ENCODE assay signal across 21 cellular contexts in the genomic region with DNA sequence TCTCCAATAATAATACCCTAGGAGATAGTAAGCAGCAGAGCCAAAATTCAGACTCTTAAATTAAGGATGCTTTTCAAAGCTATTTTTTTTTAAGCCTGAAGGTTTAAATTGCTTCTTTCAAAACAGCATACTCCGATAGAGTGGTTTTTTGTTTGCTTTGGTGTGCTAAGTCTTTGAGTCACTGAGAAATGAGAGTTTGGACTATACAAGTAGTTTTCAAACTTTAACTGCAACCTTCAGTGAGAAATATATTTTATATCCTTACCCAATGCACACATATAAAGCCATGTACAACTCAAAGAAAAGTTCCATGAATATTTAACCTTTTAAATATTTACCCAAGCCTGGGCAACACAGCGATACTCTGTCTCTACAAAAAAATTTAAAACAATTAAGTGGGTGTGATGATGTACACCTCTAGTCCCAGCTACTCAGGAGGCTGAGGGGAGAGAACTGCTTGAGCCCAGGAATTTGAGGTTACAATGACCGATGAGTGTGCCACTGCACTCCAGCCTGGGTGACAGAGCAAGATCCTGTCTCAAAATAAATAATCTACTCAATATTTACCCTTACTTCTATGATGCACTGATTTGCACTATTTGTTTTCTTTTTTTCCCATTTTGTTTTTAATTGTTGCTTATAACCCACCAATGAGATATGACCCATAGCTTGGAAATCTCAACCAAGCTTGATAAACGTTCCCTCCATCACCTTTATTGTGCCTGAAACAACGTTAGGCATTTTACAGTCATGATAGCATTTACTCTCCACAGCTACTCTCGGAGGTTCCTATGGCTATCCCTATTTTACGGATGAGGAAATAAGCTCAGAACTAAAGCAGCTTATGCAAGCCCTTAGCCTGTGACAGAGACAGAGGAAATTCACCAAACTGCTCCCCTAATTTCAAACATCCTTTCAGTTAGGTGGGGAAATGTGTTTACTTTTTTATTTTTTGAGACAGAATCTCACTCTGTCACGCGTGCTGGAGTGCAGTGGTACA. TPM values are rescaled to one million over a fixed set of nuclear protein-coding genes. Genes with fewer than 3 reads are reported as not detected.
A peak's percentile ranks its signal among the peaks of the same experiment; 100 is the strongest.
DNase-seq lines count a peak whose midpoint lies in the region; ATAC-seq, FAIRE-seq and TF ChIP-seq lines count a peak whose summit lies in the region.
"Had no signal": no experiment of that assay in that cellular context is flagged by ENCODE, and none has a peak within 500 bp of the region (broad histone marks: within the 10 kb centered on the region; RNA-seq: fewer than 3 reads in every experiment).

No MANE protein-coding gene starts in this region.

- H3K4me3 ChIP-seq in WERI-Rb-1 (ENCODE audit: low read depth, low read length) (no peak overlapping the region), HepG2 (replicated peaks in 1 of 3; ENCODE audit: insufficient read depth in 1 of 3, low read depth in 2 of 3, low read length in 3 of 3) (no peak overlapping the region; a peak in 1 of 6 replicates)

- H3K27ac Mint-ChIP-seq in Calu3 (ENCODE audit: unreplicated experiment): peak overlapping the region; percentile 59
- H3K27ac Mint-ChIP-seq: activated CD4-positive, alpha-beta T cell treated with anti-CD3 and anti-CD28 coated beads for 36 hours had no signal

- H3K4me2 ChIP-seq in HepG2 (ENCODE audit: low read depth, low read length): peak overlapping the region; percentile 24

- H3K9me3 ChIP-seq in WERI-Rb-1 (ENCODE audit: severe bottlenecking) (no peaks in the 10 kb centered on the region), HepG2 (ENCODE audit: low read length) (no peaks in the 10 kb centered on the region)

- no peak overlapping the region for H3K9ac ChIP-seq in HepG2 (ENCODE audit: insufficient read depth, low read depth, low read length)

- in situ Hi-C loops in HepG2 (cut with HindIII; ENCODE audit: extremely low pct_ligation_motif_present, low pct_unique_long_range_greater_than_20kb): no loop called here

- H3K27me3 Mint-ChIP-seq in Calu3 (ENCODE audit: unreplicated experiment): no peaks in the 10 kb centered on the region
- H3K27me3 Mint-ChIP-seq: activated CD4-positive, alpha-beta T cell treated with anti-CD3 and anti-CD28 coated beads for 36 hours had no signal

- no peak for TF ChIP-seq POLR2A in HepG2 (IDR thresholded peaks at IDR 0.05; ENCODE audit: insufficient read depth in 1 of 2, low read depth in 2 of 2, low read length in 2 of 2)

- TF ChIP-seq EP300 in HepG2 (IDR thresholded peaks at IDR 0.05; ENCODE audit: low read depth in 2 of 2, low read length in 2 of 2) (0 out of 4 replicates have a peak, but pooled peaks of 1 of the 2 experiments have one; percentile 3), HepG2 (CRISPR knock-in tag; IDR thresholded peaks at IDR 0.05; ENCODE audit: borderline replicate concordance) (no peak)

- H4K20me1 ChIP-seq in HepG2 (ENCODE audit: insufficient read depth, low read length): peaks cover 11% of the 10 kb centered on the region; the same call in 1 of the 2 replicates

- H3K4me3 Mint-ChIP-seq in Calu3 (ENCODE audit: low read depth, unreplicated experiment): peak overlapping the region; percentile 25
- H3K4me3 Mint-ChIP-seq: activated CD4-positive, alpha-beta T cell treated with anti-CD3 and anti-CD28 coated beads for 36 hours had no signal

- H3K27me3 ChIP-seq in WERI-Rb-1 (ENCODE audit: insufficient read depth, low read depth, severe bottlenecking) (no peaks in the 10 kb centered on the region), HepG2 (ENCODE audit: control insufficient read depth in 1 of 2, insufficient read depth in 2 of 2, low read length in 2 of 2) (no peaks in the 10 kb centered on the region)

- CTCF ChIA-PET in Calu3 (lab: Charles Lee) (interaction anchor here (1.7 to 2.0 kb wide), 2 partner anchors 15 to 18 kb away, joined by 7 read pairs; partner anchors contain the start of gene DCUN1D3), HepG2 (lab: Yijun Ruan, JAX; ENCODE audit: low intra/inter-chr PET ratio, low total read pairs) (no interaction called here)

- DNase-seq in Calu3 (no peak), WERI-Rb-1 (no peak), HepG2 (ENCODE audit: low spot score) (peak; percentile 33), renal cortical epithelial cell (ENCODE audit: low read depth) (peak; percentile 37)
- DNase-seq in effector CD8-positive, alpha-beta T cell (lab: John Stamatoyannopoulos, UW): no peak
- DNase-seq: activated CD4-positive, alpha-beta T cell treated with anti-CD3 and anti-CD28 coated beads for 36 hours; activated gamma-delta T cell; amniotic stem cell; caudate nucleus; EL; Karpas-422; NCI-H1105 treated with DMSO at 0.1 percent for 48 hours; NCI-H2171 treated with DMSO at 0.1 percent for 48 hours; NCI-H774; nucleus accumbens had no signal

- H3K27ac ChIP-seq in WERI-Rb-1: peak overlapping the region; percentile 66
- peak overlapping the region; percentile 11 for H3K27ac ChIP-seq in HepG2 (ENCODE audit: extremely low read length, insufficient read depth, low read length)

- H3K36me3 Mint-ChIP-seq in Calu3 (ENCODE audit: insufficient read depth, unreplicated experiment): peaks cover 4% of the 10 kb centered on the region

- peaks cover 59% of the 10 kb centered on the region for H3K4me1 Mint-ChIP-seq in Calu3 (ENCODE audit: low read depth, unreplicated experiment)

- BruUV-seq in Calu3 (replicated peaks; lab: Mats Ljungman, UMichigan): no TSS peak
- BruUV-seq in HepG2 (replicated peaks; lab: Mats Ljungman, UMichigan): no TSS peak

- no peak overlapping the region for H2AFZ ChIP-seq in HepG2 (ENCODE audit: low read length)

- TF ChIP-seq CTCF in Calu3 (IDR thresholded peaks at IDR 0.05; ENCODE audit: unreplicated experiment) (no peak), WERI-Rb-1 (IDR thresholded peaks at IDR 0.05; ENCODE audit: low read depth, low read length) (no peak), HepG2 (CRISPR knock-in tag; IDR thresholded peaks at IDR 0.05) (no peak)

- POLR2A ChIA-PET in HepG2 (lab: Yijun Ruan, JAX): interaction anchor here (1.6 to 3.2 kb wide), 3 partner anchors 13 to 18 kb away, joined by 4 to 20 read pairs (median 5); partner anchors contain the start of genes DCUN1D3 and LYRM1

- intact Hi-C loops in Calu3 (cut with micrococcal nuclease; ENCODE audit: unreplicated experiment) (no loop called here), HepG2 (cut with micrococcal nuclease; ENCODE audit: unreplicated experiment) (no loop called here)

- no peak for FAIRE-seq in HepG2 (lab: Jason Lieb, UNC)
- FAIRE-seq: islet of Langerhans had no signal

- ATAC-seq in HepG2 (peak; percentile 22), HG03460 (IDR thresholded peaks at IDR 0.05; ENCODE audit: unreplicated experiment) (no peak), GM21825 (IDR thresholded peaks at IDR 0.05; ENCODE audit: unreplicated experiment) (no peak), GM18498 (IDR thresholded peaks at IDR 0.05; ENCODE audit: unreplicated experiment) (no peak)
- ATAC-seq: activated CD4-positive, alpha-beta T cell treated with anti-CD3 and anti-CD28 coated beads for 36 hours; sciatic nerve; SK-N-SH treated with all-trans-retinoic acid at 6 μM for 48 hours had no signal

- H3K79me2 ChIP-seq in HepG2 (ENCODE audit: insufficient read depth, low read length): peaks cover 89% of the 10 kb centered on the region

- 60% methylated on average over 9 of the region's 9 CpGs for WGBS in HepG2 (ENCODE audit: low lambda C conversion rate)

- no peaks in the 10 kb centered on the region for H3K9me3 Mint-ChIP-seq in Calu3 (ENCODE audit: low read depth, unreplicated experiment)

- H3K4me1 ChIP-seq in HepG2 (ENCODE audit: insufficient read depth, low read length): peaks cover 82% of the 10 kb centered on the region

- TF ChIP-seq RAD21 in HepG2 (CRISPR knock-in tag; IDR thresholded peaks at IDR 0.05): no peak

- peaks cover 70% of the 10 kb centered on the region for H3K36me3 ChIP-seq in WERI-Rb-1
- H3K36me3 ChIP-seq in HepG2 (replicated peaks in 1 of 2; ENCODE audit: control insufficient read depth in 1 of 2, insufficient read depth in 2 of 2, low read length in 2 of 2): no peaks in the 10 kb centered on the region

RNA-seq across cellular contexts. Expression of gene DCUN1D3, which starts 19.0 kb away (rescaled TPM):
- total RNA-seq in Calu3 (2022): 17.0 and 21.0 TPM in 2 replicates
- 19.3 and 26.1 TPM in 2 replicates for total RNA-seq in HepG2 (2016; rRNA removed; fragmentation: Illumina TruSeq; extraction: Trizol)
- total RNA-seq in HepG2 (2016; cell fraction: cytosol; rRNA removed; fragmentation: Illumina TruSeq; extraction: Trizol; ENCODE audit: low read depth): 5.0 and 5.9 TPM in 2 replicates
- 19.9 and 24.5 TPM in 2 replicates for total RNA-seq in HepG2 (2016; cell fraction: insoluble cytoplasmic fraction; rRNA removed; fragmentation: Illumina TruSeq; extraction: Trizol)
- 16.0 and 17.0 TPM in 2 replicates for total RNA-seq in HepG2 (2016; cell fraction: membrane; rRNA removed; fragmentation: Illumina TruSeq; extraction: Trizol)
- total RNA-seq in HepG2 (2016; cell fraction: nucleus; rRNA removed; fragmentation: Illumina TruSeq; extraction: Trizol): 14.7 and 15.1 TPM in 2 replicates
- polyA plus RNA-seq in HepG2 (2011; rRNA removed): 5.0 and 6.3 TPM in 2 replicates
- polyA plus RNA-seq in HepG2 (2011; cell fraction: cytosol; rRNA removed): 3.9 and 4.7 TPM in 2 replicates
- polyA plus RNA-seq in HepG2 (2011; cell fraction: nucleus; rRNA removed): 12.3 and 12.9 TPM in 2 replicates
- polyA plus RNA-seq in HepG2 (2012): 5.8 and 5.9 TPM in 2 replicates
- polyA plus RNA-seq in HepG2 (2016; cell fraction: cytosol; fragmentation: Illumina TruSeq; extraction: Trizol; ENCODE audit: low read depth): 0.90 and 1.3 TPM in 2 replicates
- polyA plus RNA-seq in HepG2 (2016; cell fraction: insoluble cytoplasmic fraction; fragmentation: Illumina TruSeq; extraction: Trizol; ENCODE audit: low read depth): 10.0 and 11.9 TPM in 2 replicates
- 4.5 and 5.0 TPM in 2 replicates for polyA plus RNA-seq in HepG2 (2016; cell fraction: membrane; fragmentation: Illumina TruSeq; extraction: Trizol; ENCODE audit: low read depth)
- polyA plus RNA-seq in HepG2 (2016; cell fraction: nucleus; fragmentation: Illumina TruSeq; extraction: Trizol; ENCODE audit: insufficient read depth, low read depth): 19.3 and 20.7 TPM in 2 replicates
- polyA minus RNA-seq in HepG2 (2011; rRNA and poly(A)+ RNA removed; ENCODE audit: low replicate concordance): 4.9 and 13.7 TPM in 2 replicates
- polyA minus RNA-seq in HepG2 (2011; cell fraction: cytosol; rRNA and poly(A)+ RNA removed): 9.6 and 11.5 TPM in 2 replicates
- 39.1 and 40.5 TPM in 2 replicates for polyA minus RNA-seq in HepG2 (2011; cell fraction: nucleus; rRNA and poly(A)+ RNA removed)
- 31.2 and 39.2 TPM in 2 replicates for total RNA-seq in renal cortical epithelial cell

RNA-seq across cellular contexts. Expression of gene LYRM1, which starts 19.4 kb away (rescaled TPM):
- total RNA-seq in Calu3 (2022) (33.4 and 36.5 TPM in 2 replicates), HepG2 (2016; rRNA removed; fragmentation: Illumina TruSeq; extraction: Trizol) (82.6 and 106 TPM in 2 replicates), renal cortical epithelial cell (70.7 and 89.3 TPM in 2 replicates)
- 95.5 and 110 TPM in 2 replicates for total RNA-seq in HepG2 (2016; cell fraction: cytosol; rRNA removed; fragmentation: Illumina TruSeq; extraction: Trizol; ENCODE audit: low read depth)
- 87.8 and 105 TPM in 2 replicates for total RNA-seq in HepG2 (2016; cell fraction: insoluble cytoplasmic fraction; rRNA removed; fragmentation: Illumina TruSeq; extraction: Trizol)
- 174 and 185 TPM in 2 replicates for total RNA-seq in HepG2 (2016; cell fraction: membrane; rRNA removed; fragmentation: Illumina TruSeq; extraction: Trizol)
- total RNA-seq in HepG2 (2016; cell fraction: nucleus; rRNA removed; fragmentation: Illumina TruSeq; extraction: Trizol): 39.6 and 43.2 TPM in 2 replicates
- polyA plus RNA-seq in HepG2 (2011; rRNA removed): 46.1 and 59.2 TPM in 2 replicates
- 37.9 and 54.1 TPM in 2 replicates for polyA plus RNA-seq in HepG2 (2011; cell fraction: cytosol; rRNA removed)
- 18.8 and 19.1 TPM in 2 replicates for polyA plus RNA-seq in HepG2 (2011; cell fraction: nucleus; rRNA removed)
- 51.6 and 58.6 TPM in 2 replicates for polyA plus RNA-seq in HepG2 (2012)
- polyA plus RNA-seq in HepG2 (2016; cell fraction: cytosol; fragmentation: Illumina TruSeq; extraction: Trizol; ENCODE audit: low read depth): 162 and 195 TPM in 2 replicates
- polyA plus RNA-seq in HepG2 (2016; cell fraction: insoluble cytoplasmic fraction; fragmentation: Illumina TruSeq; extraction: Trizol; ENCODE audit: low read depth): 151 and 158 TPM in 2 replicates
- polyA plus RNA-seq in HepG2 (2016; cell fraction: membrane; fragmentation: Illumina TruSeq; extraction: Trizol; ENCODE audit: low read depth): 245 TPM in 2 replicates
- polyA plus RNA-seq in HepG2 (2016; cell fraction: nucleus; fragmentation: Illumina TruSeq; extraction: Trizol; ENCODE audit: insufficient read depth, low read depth): 81.9 and 88.0 TPM in 2 replicates
- polyA minus RNA-seq in HepG2 (2011; rRNA and poly(A)+ RNA removed; ENCODE audit: low replicate concordance): 6.1 and 16.0 TPM in 2 replicates
- polyA minus RNA-seq in HepG2 (2011; cell fraction: cytosol; rRNA and poly(A)+ RNA removed): 23.7 and 24.1 TPM in 2 replicates
- polyA minus RNA-seq in HepG2 (2011; cell fraction: nucleus; rRNA and poly(A)+ RNA removed): 16.4 and 21.4 TPM in 2 replicates

Comparison
In these comparisons a context has a peak if more than half of its experiments do, and no peak if none do; other contexts are left out.
1. DNase-seq: peak in HepG2 (single experiment) and renal cortical epithelial cell (single experiment); none in Calu3 (single experiment), WERI-Rb-1 (single experiment) and effector CD8-positive, alpha-beta T cell (single experiment).